ENCODE assay signal across 1 cellular context in the genomic region with DNA sequence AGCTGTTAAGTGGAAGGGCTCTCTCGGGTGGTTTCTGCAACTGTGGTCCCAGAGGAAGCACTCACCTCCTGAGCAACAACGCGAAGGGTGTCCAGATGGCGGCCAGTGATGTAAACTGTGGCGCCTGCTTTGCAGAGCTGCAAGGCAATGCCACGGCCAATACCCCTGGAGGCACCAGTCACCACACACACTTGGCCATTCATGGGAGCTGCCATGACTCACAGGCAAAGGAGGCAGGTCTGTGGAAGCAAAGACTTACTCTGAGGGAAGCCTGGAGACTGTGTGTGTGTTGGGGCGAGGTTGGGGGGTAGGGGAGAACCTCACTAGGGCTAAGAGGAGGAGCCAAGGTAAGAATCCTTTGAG.
TF ChIP-seq lines count a peak whose summit lies in the region.

No MANE protein-coding gene starts in this region.

TF ChIP-seq in GM12878, 131 proteins besides CTCF, POLR2A, EP300 and RAD21:
- TF ChIP-seq RFX5 (IDR thresholded peaks at IDR 0.05; ENCODE audit: low read depth, low read length), result no peak
- no peak for TF ChIP-seq NFXL1 (IDR thresholded peaks at IDR 0.05; ENCODE audit: borderline replicate concordance)
- TF ChIP-seq, protein P1, sequence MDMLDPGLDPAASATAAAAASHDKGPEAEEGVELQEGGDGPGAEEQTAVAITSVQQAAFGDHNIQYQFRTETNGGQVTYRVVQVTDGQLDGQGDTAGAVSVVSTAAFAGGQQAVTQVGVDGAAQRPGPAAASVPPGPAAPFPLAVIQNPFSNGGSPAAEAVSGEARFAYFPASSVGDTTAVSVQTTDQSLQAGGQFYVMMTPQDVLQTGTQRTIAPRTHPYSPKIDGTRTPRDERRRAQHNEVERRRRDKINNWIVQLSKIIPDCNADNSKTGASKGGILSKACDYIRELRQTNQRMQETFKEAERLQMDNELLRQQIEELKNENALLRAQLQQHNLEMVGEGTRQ (IDR thresholded peaks at IDR 0.05; ENCODE audit: borderline replicate concordance, low read depth, low read length), result no peak
- no peak for TF ChIP-seq SIX5 (IDR thresholded peaks at IDR 0.05; ENCODE audit: low read depth, low read length, severe bottlenecking)
- no peak for TF ChIP-seq SREBF2 (IDR thresholded peaks at IDR 0.05; ENCODE audit: low read length)
- TF ChIP-seq CBFB (IDR thresholded peaks at IDR 0.05; ENCODE audit: low read depth), result no peak
- no peak for TF ChIP-seq EGR1 (IDR thresholded peaks at IDR 0.05; ENCODE audit: borderline replicate concordance in 1 of 2, low read depth in 2 of 2, low read length in 2 of 2)
- TF ChIP-seq, protein P2, sequence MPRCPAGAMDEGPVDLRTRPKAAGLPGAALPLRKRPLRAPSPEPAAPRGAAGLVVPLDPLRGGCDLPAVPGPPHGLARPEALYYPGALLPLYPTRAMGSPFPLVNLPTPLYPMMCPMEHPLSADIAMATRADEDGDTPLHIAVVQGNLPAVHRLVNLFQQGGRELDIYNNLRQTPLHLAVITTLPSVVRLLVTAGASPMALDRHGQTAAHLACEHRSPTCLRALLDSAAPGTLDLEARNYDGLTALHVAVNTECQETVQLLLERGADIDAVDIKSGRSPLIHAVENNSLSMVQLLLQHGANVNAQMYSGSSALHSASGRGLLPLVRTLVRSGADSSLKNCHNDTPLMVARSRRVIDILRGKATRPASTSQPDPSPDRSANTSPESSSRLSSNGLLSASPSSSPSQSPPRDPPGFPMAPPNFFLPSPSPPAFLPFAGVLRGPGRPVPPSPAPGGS (IDR thresholded peaks at IDR 0.05; ENCODE audit: borderline replicate concordance, insufficient read depth, low read depth, low read length, poor library complexity, severe bottlenecking), result no peak
- no peak for TF ChIP-seq GABPA (IDR thresholded peaks at IDR 0.05; ENCODE audit: low read depth)
- TF ChIP-seq HDGF (IDR thresholded peaks at IDR 0.05), result no peak
- TF ChIP-seq STAT3 (IDR thresholded peaks at IDR 0.05; ENCODE audit: low read depth, low read length), result no peak
- TF ChIP-seq, protein P3, sequence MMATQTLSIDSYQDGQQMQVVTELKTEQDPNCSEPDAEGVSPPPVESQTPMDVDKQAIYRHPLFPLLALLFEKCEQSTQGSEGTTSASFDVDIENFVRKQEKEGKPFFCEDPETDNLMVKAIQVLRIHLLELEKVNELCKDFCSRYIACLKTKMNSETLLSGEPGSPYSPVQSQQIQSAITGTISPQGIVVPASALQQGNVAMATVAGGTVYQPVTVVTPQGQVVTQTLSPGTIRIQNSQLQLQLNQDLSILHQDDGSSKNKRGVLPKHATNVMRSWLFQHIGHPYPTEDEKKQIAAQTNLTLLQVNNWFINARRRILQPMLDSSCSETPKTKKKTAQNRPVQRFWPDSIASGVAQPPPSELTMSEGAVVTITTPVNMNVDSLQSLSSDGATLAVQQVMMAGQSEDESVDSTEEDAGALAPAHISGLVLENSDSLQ (IDR thresholded peaks at IDR 0.05), result no peak
- no peak for TF ChIP-seq EZH2 (IDR thresholded peaks at IDR 0.05; ENCODE audit: borderline replicate concordance, control insufficient read depth, low read depth, low read length)
- TF ChIP-seq TCF12 (IDR thresholded peaks at IDR 0.05; ENCODE audit: low read depth, low read length), result no peak
- no peak for TF ChIP-seq ZNF622 (IDR thresholded peaks at IDR 0.05)
